Comparison of ENCODE assay signal across 17 cellular contexts in the genomic region with DNA sequence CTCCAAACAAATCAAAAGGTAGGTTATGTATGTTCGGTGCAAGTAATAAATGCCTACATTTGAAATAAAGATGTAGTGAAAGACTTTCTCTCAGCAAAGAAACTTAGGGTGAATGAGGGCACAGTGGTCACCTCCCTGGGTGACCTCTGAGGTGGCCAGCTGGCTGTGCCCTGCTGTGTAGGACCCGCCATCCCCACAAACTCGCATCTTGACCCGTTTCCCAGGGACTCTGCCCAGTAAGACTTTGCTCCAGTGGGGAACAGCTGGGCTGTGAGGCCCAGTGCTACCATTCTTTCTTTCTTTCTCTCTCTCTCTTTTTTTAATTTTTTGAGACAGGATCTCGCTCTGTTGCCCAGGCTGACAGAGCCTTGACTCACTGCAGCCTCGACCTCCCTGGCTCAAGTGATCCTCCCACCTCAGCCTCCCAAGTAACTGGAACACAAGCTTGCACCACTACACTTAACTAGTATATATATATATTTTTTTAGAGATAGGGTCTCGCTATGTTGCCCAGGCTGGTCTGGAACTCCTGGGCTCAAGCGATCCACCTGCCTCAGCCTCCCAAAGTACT.
"Had no signal": no experiment of that assay in that cellular context is flagged by ENCODE, and none has a peak within 500 bp of the region (broad histone marks: within the 10 kb centered on the region; RNA-seq: fewer than 3 reads in every experiment).

No MANE protein-coding gene starts in this region.

- H3K9me3 ChIP-seq: adrenal gland, esophagus muscularis mucosa, mucosa of descending colon, neutrophil, right lobe of liver, tibial artery, vagina had no signal

- DNase-seq: activated CD4-positive, alpha-beta T cell treated with anti-CD3 and anti-CD28 coated beads, Interleukin-2, amount 10 ng/mL, durations not matched to agents 7 days and 5 days; activated CD4-positive, CD25-positive, alpha-beta regulatory T cell; activated naive CD4-positive, alpha-beta T cell treated with anti-CD3 and anti-CD28 coated beads, Interleukin-2, amount 10 ng/mL, durations not matched to agents 7 days and 5 days; kidney glomerular epithelial cell; mucosa of descending colon; naive thymus-derived CD4-positive, alpha-beta T cell; stimulated activated CD4-positive, alpha-beta T cell treated with anti-CD3 and anti-CD28 coated beads, Interleukin-12 subunit alpha, Interleukin-12 subunit beta, amount 100 ng/mL, for 4 hours; stimulated activated CD4-positive, alpha-beta T cell treated with anti-CD3 and anti-CD28 coated beads, Interleukin-2, amount 100 ng/mL, for 24 hours had no signal

- H3K27me3 ChIP-seq: adrenal gland, esophagus muscularis mucosa, right lobe of liver, tibial artery, vagina had no signal

- H3K36me3 Mint-ChIP-seq: activated naive CD4-positive, alpha-beta T cell treated with anti-CD3 and anti-CD28 coated beads, Interleukin-2, amount 10 ng/mL, durations not matched to agents 7 days and 5 days; naive thymus-derived CD4-positive, alpha-beta T cell had no signal

- H3K4me1 ChIP-seq: adrenal gland, esophagus muscularis mucosa, tibial artery, vagina had no signal

- H3K27ac Mint-ChIP-seq: activated CD4-positive, alpha-beta T cell treated with anti-CD3 and anti-CD28 coated beads, Interleukin-2, amount 10 ng/mL, durations not matched to agents 7 days and 5 days; activated naive CD4-positive, alpha-beta T cell treated with anti-CD3 and anti-CD28 coated beads, Interleukin-2, amount 10 ng/mL, durations not matched to agents 7 days and 5 days; activated T-helper 17 cell treated with anti-CD3 and anti-CD28 coated beads, Interleukin-2, amount 50 U/mL, for 72 hours; naive thymus-derived CD4-positive, alpha-beta T cell; T-helper 2 cell treated with Interferon-gamma antibody and Interleukin-4, amounts not matched to agents 5 μg/mL and 100 μg/mL, for 36 hours had no signal

- H3K27ac ChIP-seq: adrenal gland, cardiac muscle cell, esophagus muscularis mucosa, neutrophil, right lobe of liver, tibial artery, vagina had no signal

- H3K27me3 Mint-ChIP-seq: activated T-helper 17 cell treated with anti-CD3 and anti-CD28 coated beads, Interleukin-2, amount 50 U/mL, for 72 hours had no signal

- ATAC-seq: activated T-helper 17 cell treated with anti-CD3 and anti-CD28 coated beads, Interleukin-2, amount 50 U/mL, for 72 hours; mucosa of descending colon; naive thymus-derived CD4-positive, alpha-beta T cell had no signal

- H3K4me1 Mint-ChIP-seq: activated CD4-positive, alpha-beta T cell treated with anti-CD3 and anti-CD28 coated beads, Interleukin-2, amount 10 ng/mL, durations not matched to agents 7 days and 5 days; activated naive CD4-positive, alpha-beta T cell treated with anti-CD3 and anti-CD28 coated beads, Interleukin-2, amount 10 ng/mL, durations not matched to agents 7 days and 5 days; activated T-helper 17 cell treated with anti-CD3 and anti-CD28 coated beads, Interleukin-2, amount 50 U/mL, for 72 hours; naive thymus-derived CD4-positive, alpha-beta T cell had no signal

- H3K9me3 Mint-ChIP-seq: activated CD4-positive, alpha-beta T cell treated with anti-CD3 and anti-CD28 coated beads, Interleukin-2, amount 10 ng/mL, durations not matched to agents 7 days and 5 days; activated naive CD4-positive, alpha-beta T cell treated with anti-CD3 and anti-CD28 coated beads, Interleukin-2, amount 10 ng/mL, durations not matched to agents 7 days and 5 days; activated T-helper 17 cell treated with anti-CD3 and anti-CD28 coated beads, Interleukin-2, amount 50 U/mL, for 72 hours; T-helper 2 cell treated with Interferon-gamma antibody and Interleukin-4, amounts not matched to agents 5 μg/mL and 100 μg/mL, for 36 hours had no signal

- H3K36me3 ChIP-seq: adrenal gland, cardiac muscle cell, esophagus muscularis mucosa, neutrophil, right lobe of liver, tibial artery, vagina had no signal

- H3K4me3 ChIP-seq: adrenal gland, cardiac muscle cell, esophagus muscularis mucosa, mucosa of descending colon, right lobe of liver, tibial artery, vagina had no signal

- H3K4me3 Mint-ChIP-seq: activated CD4-positive, alpha-beta T cell treated with anti-CD3 and anti-CD28 coated beads, Interleukin-2, amount 10 ng/mL, durations not matched to agents 7 days and 5 days; activated naive CD4-positive, alpha-beta T cell treated with anti-CD3 and anti-CD28 coated beads, Interleukin-2, amount 10 ng/mL, durations not matched to agents 7 days and 5 days; activated T-helper 17 cell treated with anti-CD3 and anti-CD28 coated beads, Interleukin-2, amount 50 U/mL, for 72 hours; naive thymus-derived CD4-positive, alpha-beta T cell; T-helper 2 cell treated with Interferon-gamma antibody and Interleukin-4, amounts not matched to agents 5 μg/mL and 100 μg/mL, for 36 hours had no signal
